In genomic region chr7:132580717-132581285, GRCh38 we compare ENCODE assay signal across 8 cellular contexts. TPM values are rescaled to one million over a fixed set of nuclear protein-coding genes. Genes with fewer than 3 reads are reported as not detected.
DNase-seq lines count a peak whose midpoint lies in the region; ATAC-seq, FAIRE-seq and TF ChIP-seq lines count a peak whose summit lies in the region.

No MANE protein-coding gene starts in this region.

- peaks cover 28% of the 10 kb centered on the region for H3K27me3 Mint-ChIP-seq in CD4-positive, CD25-positive, alpha-beta regulatory T cell
- H3K27me3 Mint-ChIP-seq in activated naive CD4-positive, alpha-beta T cell treated with anti-CD3 and anti-CD28 coated beads for 36 hours (ENCODE audit: low read depth) = peaks cover 28% of the 10 kb centered on the region
- peaks cover 10% of the 10 kb centered on the region for H3K27me3 Mint-ChIP-seq in glutamatergic neuron (ENCODE audit: unreplicated experiment)
- H3K27me3 Mint-ChIP-seq in progenitor cell of endocrine pancreas = peaks cover 45% of the 10 kb centered on the region

- H3K4me1 ChIP-seq in CD4-positive, CD25-positive, alpha-beta regulatory T cell (ENCODE audit: control insufficient read depth, insufficient read depth, low read length, poor library complexity, severe bottlenecking) = no peaks in the 10 kb centered on the region
- no peaks in the 10 kb centered on the region for H3K4me1 ChIP-seq in RWPE2 (ENCODE audit: insufficient read depth, poor library complexity, severe bottlenecking)

- no peak for ATAC-seq in CD4-positive, CD25-positive, alpha-beta regulatory T cell (ENCODE audit: low read depth in 2 of 2)
- ATAC-seq in GM19463 (IDR thresholded peaks at IDR 0.05; ENCODE audit: unreplicated experiment) = peak; percentile 69
- peak; percentile 68 for ATAC-seq in RWPE2 (ENCODE audit: low read depth)

- no peak overlapping the region for H3K27ac Mint-ChIP-seq in CD4-positive, CD25-positive, alpha-beta regulatory T cell
- H3K27ac Mint-ChIP-seq in activated naive CD4-positive, alpha-beta T cell treated with anti-CD3 and anti-CD28 coated beads for 36 hours = no peak overlapping the region
- H3K27ac Mint-ChIP-seq in glutamatergic neuron (ENCODE audit: unreplicated experiment) (no peak overlapping the region), progenitor cell of endocrine pancreas (no peak overlapping the region)

- CTCF ChIA-PET in activated naive CD4-positive, alpha-beta T cell treated with anti-CD3 and anti-CD28 coated beads for 36 hours (lab: Charles Lee) = interaction anchor here (0.5 to 3.3 kb wide), 39 partner anchors 9 to 891 kb away, joined by 3 to 69 read pairs (median 4); no protein-coding TSS in a partner anchor

- H3K36me3 Mint-ChIP-seq in CD4-positive, CD25-positive, alpha-beta regulatory T cell = no peaks in the 10 kb centered on the region
- H3K36me3 Mint-ChIP-seq in activated naive CD4-positive, alpha-beta T cell treated with anti-CD3 and anti-CD28 coated beads for 36 hours (ENCODE audit: low read depth) = no peaks in the 10 kb centered on the region
- H3K36me3 Mint-ChIP-seq in glutamatergic neuron (ENCODE audit: unreplicated experiment) (no peaks in the 10 kb centered on the region), progenitor cell of endocrine pancreas (ENCODE audit: insufficient read depth) (no peaks in the 10 kb centered on the region)

- no peaks in the 10 kb centered on the region for H3K9me3 ChIP-seq in CD4-positive, CD25-positive, alpha-beta regulatory T cell (ENCODE audit: control insufficient read depth in 2 of 2, low read length in 2 of 2)
- H3K9me3 ChIP-seq in RWPE2 (ENCODE audit: severe bottlenecking) = no peaks in the 10 kb centered on the region

- no peak for FAIRE-seq in urothelium cell line (lab: Jason Lieb, UNC)

- intact Hi-C loops in activated naive CD4-positive, alpha-beta T cell treated with anti-CD3 and anti-CD28 coated beads for 36 hours (cut with micrococcal nuclease) = loop anchor here (1.0 to 5.0 kb wide), 6 partner anchors 186 to 890 kb away; no protein-coding TSS in a partner anchor

- H3K4me3 Mint-ChIP-seq in CD4-positive, CD25-positive, alpha-beta regulatory T cell = no peak overlapping the region
- H3K4me3 Mint-ChIP-seq in activated naive CD4-positive, alpha-beta T cell treated with anti-CD3 and anti-CD28 coated beads for 36 hours = no peak overlapping the region
- H3K4me3 Mint-ChIP-seq in glutamatergic neuron (ENCODE audit: unreplicated experiment) (no peak overlapping the region), progenitor cell of endocrine pancreas (ENCODE audit: low read depth) (no peak overlapping the region)

- no peaks in the 10 kb centered on the region for H3K36me3 ChIP-seq in CD4-positive, CD25-positive, alpha-beta regulatory T cell (ENCODE audit: control insufficient read depth, insufficient read depth, low read length)
- H3K36me3 ChIP-seq in RWPE2 (ENCODE audit: low read depth) = no peaks in the 10 kb centered on the region

- H3K4me3 ChIP-seq in CD4-positive, CD25-positive, alpha-beta regulatory T cell (ENCODE audit: low read depth, low read length) = no peak overlapping the region
- H3K4me3 ChIP-seq in RWPE2 (ENCODE audit: severe bottlenecking) = no peak overlapping the region

- TF ChIP-seq CTCF in RWPE2 (IDR thresholded peaks at IDR 0.05; ENCODE audit: poor library complexity, severe bottlenecking) (peak; percentile 76), glutamatergic neuron (IDR thresholded peaks at IDR 0.05; ENCODE audit: partially characterized antibody, unreplicated experiment) (peak; percentile 89), progenitor cell of endocrine pancreas (IDR thresholded peaks at IDR 0.05; ENCODE audit: unreplicated experiment) (peak; percentile 89)

- peaks cover 0 to 2% (median 0%) of the 10 kb centered on the region in 7 donors for H3K9me3 Mint-ChIP-seq in CD4-positive, CD25-positive, alpha-beta regulatory T cell
- no peaks in the 10 kb centered on the region for H3K9me3 Mint-ChIP-seq in activated naive CD4-positive, alpha-beta T cell treated with anti-CD3 and anti-CD28 coated beads for 36 hours
- H3K9me3 Mint-ChIP-seq in glutamatergic neuron (ENCODE audit: unreplicated experiment) = peaks cover 1% of the 10 kb centered on the region
- H3K9me3 Mint-ChIP-seq in progenitor cell of endocrine pancreas (ENCODE audit: low read depth) = no peaks in the 10 kb centered on the region

- peaks cover 14% of the 10 kb centered on the region for H3K27me3 ChIP-seq in CD4-positive, CD25-positive, alpha-beta regulatory T cell (ENCODE audit: control insufficient read depth, insufficient read depth, low read length)
- H3K27me3 ChIP-seq in RWPE2 (ENCODE audit: insufficient read depth, poor library complexity, severe bottlenecking) = peaks cover 33% of the 10 kb centered on the region

- peak in 2 of 3 donors; percentile 24 to 78 for DNase-seq in CD4-positive, CD25-positive, alpha-beta regulatory T cell
- peak; percentile 76 for DNase-seq in LoVo (ENCODE audit: low spot score)
- DNase-seq in RWPE2 (ENCODE audit: low spot score) = no peak
- peak; percentile 84 for DNase-seq in activated naive CD4-positive, alpha-beta T cell treated with anti-CD3 and anti-CD28 coated beads for 36 hours
- peak; percentile 78 for DNase-seq in glutamatergic neuron
- DNase-seq in progenitor cell of endocrine pancreas (ENCODE audit: low spot score, unreplicated experiment) = peak; percentile 68
- peak; percentile 59 for DNase-seq in urothelium cell line (ENCODE audit: low spot score)

- peaks cover 0 to 5% (median 0%) of the 10 kb centered on the region in 4 donors for H3K4me1 Mint-ChIP-seq in CD4-positive, CD25-positive, alpha-beta regulatory T cell
- no peaks in the 10 kb centered on the region for H3K4me1 Mint-ChIP-seq in activated naive CD4-positive, alpha-beta T cell treated with anti-CD3 and anti-CD28 coated beads for 36 hours (ENCODE audit: low read depth)
- H3K4me1 Mint-ChIP-seq in glutamatergic neuron (ENCODE audit: low read depth, unreplicated experiment) (no peaks in the 10 kb centered on the region), progenitor cell of endocrine pancreas (ENCODE audit: low read depth) (peaks cover under 1% of the 10 kb centered on the region)

- H3K27ac ChIP-seq in CD4-positive, CD25-positive, alpha-beta regulatory T cell (ENCODE audit: insufficient read depth, low read length, poor library complexity, severe bottlenecking) = no peak overlapping the region
- H3K27ac ChIP-seq in RWPE2 (ENCODE audit: poor library complexity, severe bottlenecking) = no peak overlapping the region

RNA-seq across cellular contexts. Expression of gene PLXNA4, which starts 4.5 kb away (rescaled TPM):
- total RNA-seq in CD4-positive, CD25-positive, alpha-beta regulatory T cell = 0.27 TPM
- polyA plus RNA-seq in CD4-positive, CD25-positive, alpha-beta regulatory T cell = not detected
- under 1 TPM; 0.02 to 0.05 TPM for total RNA-seq in activated naive CD4-positive, alpha-beta T cell treated with anti-CD3 and anti-CD28 coated beads for 36 hours
- total RNA-seq in glutamatergic neuron (ENCODE audit: unreplicated experiment) = 16.2 TPM
- 0.38 and 0.40 TPM in 2 replicates for total RNA-seq in progenitor cell of endocrine pancreas

Comparison
In these comparisons a context has a peak if more than half of its experiments do, and no peak if none do; other contexts are left out.
1. ATAC-seq: peak in GM19463 (single experiment) and RWPE2 (single experiment); none in CD4-positive, CD25-positive, alpha-beta regulatory T cell (0 of 2).
2. RNA of gene PLXNA4, which starts 4.5 kb away (total RNA-seq): 16.2 TPM in glutamatergic neuron (single experiment); 0.38 to 0.40 TPM in progenitor cell of endocrine pancreas, 0.27 TPM in CD4-positive, CD25-positive, alpha-beta regulatory T cell (single experiment) and 0.02 to 0.05 TPM in activated naive CD4-positive, alpha-beta T cell treated with anti-CD3 and anti-CD28 coated beads for 36 hours; every median in the first group is over 10 times any median in the second.
3. Peak in every context shown above with its lines, with median percentiles within 50 percentile points of each other: CTCF ChIP-seq.